In genomic region chr6:39843305-39844020, GRCh38 we compare ENCODE assay signal across 10 cellular contexts. TPM values are rescaled to one million over a fixed set of nuclear protein-coding genes. Genes with fewer than 3 reads are reported as not detected.
A peak's percentile ranks its signal among the peaks of the same experiment; 100 is the strongest.
DNase-seq lines count a peak whose midpoint lies in the region; ATAC-seq and TF ChIP-seq lines count a peak whose summit lies in the region.
"Had no signal": no experiment of that assay in that cellular context is flagged by ENCODE, and none has a peak within 500 bp of the region (broad histone marks: within the 10 kb centered on the region; RNA-seq: fewer than 3 reads in every experiment).

No MANE protein-coding gene starts in this region.

- no peak overlapping the region for H2BK5ac ChIP-seq in neuronal stem cell (ENCODE audit: low read length)

- H3K27ac ChIP-seq in CD8-positive, alpha-beta T cell (ENCODE audit: low read depth, low read length) = no peak overlapping the region
- peak overlapping the region in 3 of 4 donors; percentile 35 to 57 (median 52) for H3K27ac ChIP-seq in esophagus squamous epithelium
- H3K27ac ChIP-seq in neuronal stem cell (replicated peaks; ENCODE audit: low read length) = no peak overlapping the region

- no peak overlapping the region for H3K23ac ChIP-seq in neuronal stem cell (ENCODE audit: low read depth, low read length, poor library complexity)

- no peak overlapping the region for H3K4me2 ChIP-seq in neuronal stem cell (ENCODE audit: insufficient read depth, low read length, poor library complexity, severe bottlenecking)

- no peaks in the 10 kb centered on the region for H3K4me1 Mint-ChIP-seq in CD8-positive, alpha-beta T cell (ENCODE audit: low read depth)
- H3K4me1 Mint-ChIP-seq in activated naive CD8-positive, alpha-beta T cell treated with anti-CD3 and anti-CD28 coated beads for 36 hours = no peaks in the 10 kb centered on the region
- H3K4me1 Mint-ChIP-seq: activated naive CD8-positive, alpha-beta T cell treated with anti-CD3 and anti-CD28 coated beads, Interleukin-2, amount 50 U/mL, for 24 hours had no signal

- POLR2A ChIA-PET in CD8-positive, alpha-beta T cell (lab: Charles Lee) = no interaction called here

- 74 to 81% methylated on average over 12 of the region's 12 CpGs for WGBS in esophagus squamous epithelium, 2 donors
- WGBS in neuronal stem cell (ENCODE audit: extremely low coverage in 2 of 2, insufficient read length in 2 of 2, insufficient replicate concordance in 1 of 2), 2 donors = no CpG with 5 or more reads among the region's 12 CpGs

- H2BK15ac ChIP-seq in neuronal stem cell (ENCODE audit: low read length) = no peak overlapping the region

- no peak for TF ChIP-seq POLR2A in esophagus squamous epithelium (IDR thresholded peaks at IDR 0.05)

- H3K9me3 Mint-ChIP-seq in CD8-positive, alpha-beta T cell = no peaks in the 10 kb centered on the region
- H3K9me3 Mint-ChIP-seq in activated naive CD8-positive, alpha-beta T cell treated with anti-CD3 and anti-CD28 coated beads for 36 hours = no peaks in the 10 kb centered on the region
- H3K9me3 Mint-ChIP-seq: activated naive CD8-positive, alpha-beta T cell treated with anti-CD3 and anti-CD28 coated beads, Interleukin-2, amount 50 U/mL, for 24 hours had no signal

- H3K27me3 ChIP-seq in CD8-positive, alpha-beta T cell (ENCODE audit: insufficient read depth, low read length) = no peaks in the 10 kb centered on the region
- no peaks in the 10 kb centered on the region for H3K27me3 ChIP-seq in esophagus squamous epithelium
- H3K27me3 ChIP-seq in neuronal stem cell (ENCODE audit: control insufficient read depth in 3 of 3, insufficient read depth in 3 of 3, low read depth in 1 of 3, low read length in 3 of 3) = peaks cover 0 to 2% (median 0%) of the 10 kb centered on the region in 3 experiments

- no peak overlapping the region for H4K91ac ChIP-seq in neuronal stem cell (ENCODE audit: low read depth, low read length, poor library complexity)

- TF ChIP-seq CTCF in CD8-positive, alpha-beta T cell (IDR thresholded peaks at IDR 0.05) = no peak
- TF ChIP-seq CTCF in esophagus squamous epithelium (IDR thresholded peaks at IDR 0.05) = no peak

- H3K14ac ChIP-seq in neuronal stem cell (ENCODE audit: low read length) = no peak overlapping the region

- H2AK5ac ChIP-seq in neuronal stem cell (ENCODE audit: low read depth, low read length) = no peak overlapping the region

- H3K9me3 ChIP-seq in CD8-positive, alpha-beta T cell (ENCODE audit: low read length) = no peaks in the 10 kb centered on the region
- no peaks in the 10 kb centered on the region for H3K9me3 ChIP-seq in esophagus squamous epithelium
- no peaks in the 10 kb centered on the region for H3K9me3 ChIP-seq in neuronal stem cell (replicated peaks in 1 of 2; ENCODE audit: control insufficient read depth in 2 of 2, insufficient read depth in 1 of 2, low read depth in 1 of 2, low read length in 2 of 2)

- ATAC-seq in CD8-positive, alpha-beta T cell = no peak
- no peak for ATAC-seq in GM21737 (IDR thresholded peaks at IDR 0.05; ENCODE audit: unreplicated experiment)
- no peak for ATAC-seq in GM19452 (IDR thresholded peaks at IDR 0.05; ENCODE audit: unreplicated experiment)
- ATAC-seq: activated naive CD8-positive, alpha-beta T cell treated with anti-CD3 and anti-CD28 coated beads, Interleukin-2, amount 50 U/mL, for 24 hours had no signal

- no peaks in the 10 kb centered on the region for H3K36me3 ChIP-seq in CD8-positive, alpha-beta T cell (ENCODE audit: insufficient read depth, low read length)
- H3K36me3 ChIP-seq in esophagus squamous epithelium = no peaks in the 10 kb centered on the region
- H3K36me3 ChIP-seq in neuronal stem cell (replicated peaks in 1 of 2; ENCODE audit: control insufficient read depth in 2 of 2, insufficient read depth in 2 of 2, low read length in 2 of 2) = no peaks in the 10 kb centered on the region

- no peak overlapping the region for H3K4me3 ChIP-seq in CD8-positive, alpha-beta T cell (ENCODE audit: low read depth, low read length)
- no peak overlapping the region for H3K4me3 ChIP-seq in esophagus squamous epithelium
- no peak overlapping the region for H3K4me3 ChIP-seq in neuronal stem cell (ENCODE audit: low read length in 2 of 2)

- H3K9ac ChIP-seq in neuronal stem cell (ENCODE audit: low read depth, low read length, poor library complexity) = no peak overlapping the region

- peaks cover 18% of the 10 kb centered on the region for H3K27me3 Mint-ChIP-seq in CD8-positive, alpha-beta T cell (ENCODE audit: low read depth)
- peaks cover 15% of the 10 kb centered on the region for H3K27me3 Mint-ChIP-seq in activated naive CD8-positive, alpha-beta T cell treated with anti-CD3 and anti-CD28 coated beads for 36 hours

- CTCF ChIA-PET in CD8-positive, alpha-beta T cell (lab: Charles Lee) = no interaction called here

- no peak overlapping the region for H4K8ac ChIP-seq in neuronal stem cell (ENCODE audit: low read depth, low read length)

- H3K18ac ChIP-seq in neuronal stem cell (ENCODE audit: low read length) = peak overlapping the region; percentile 62

- intact Hi-C loops in CD8-positive, alpha-beta T cell (cut with DNase I, micrococcal nuclease) = no loop called here
- intact Hi-C loops in esophagus squamous epithelium (cut with DNase I) = no loop called here

- H3K4ac ChIP-seq in neuronal stem cell (ENCODE audit: low read length) = no peak overlapping the region

- H3K36me3 Mint-ChIP-seq in CD8-positive, alpha-beta T cell = no peaks in the 10 kb centered on the region
- no peaks in the 10 kb centered on the region for H3K36me3 Mint-ChIP-seq in activated naive CD8-positive, alpha-beta T cell treated with anti-CD3 and anti-CD28 coated beads for 36 hours

- no peak overlapping the region for H2BK120ac ChIP-seq in neuronal stem cell (ENCODE audit: low read depth, low read length)

- DNase-seq in CD8-positive, alpha-beta T cell = no peak
- DNase-seq in HuH-7.5 (ENCODE audit: low spot score) (peak; percentile 14), esophagus squamous epithelium (lab: John Stamatoyannopoulos, UW) (no peak), neuronal stem cell (ENCODE audit: low spot score) (no peak), NCI-H2029 treated with DMSO at 0.1 percent for 48 hours (lab: John Stamatoyannopoulos, UW) (no peak)
- DNase-seq in activated naive CD8-positive, alpha-beta T cell treated with anti-CD3 and anti-CD28 coated beads for 36 hours = no peak
- DNase-seq: activated naive CD8-positive, alpha-beta T cell treated with anti-CD3 and anti-CD28 coated beads, Interleukin-2, amount 50 U/mL, for 24 hours; NCI-H446 had no signal

- H3K79me1 ChIP-seq in neuronal stem cell (ENCODE audit: low read depth, low read length) = no peaks in the 10 kb centered on the region

- H3K4me3 Mint-ChIP-seq in CD8-positive, alpha-beta T cell = no peak overlapping the region
- no peak overlapping the region for H3K4me3 Mint-ChIP-seq in activated naive CD8-positive, alpha-beta T cell treated with anti-CD3 and anti-CD28 coated beads for 36 hours
- H3K4me3 Mint-ChIP-seq: activated naive CD8-positive, alpha-beta T cell treated with anti-CD3 and anti-CD28 coated beads, Interleukin-2, amount 50 U/mL, for 24 hours had no signal

- no peaks in the 10 kb centered on the region for H3K4me1 ChIP-seq in CD8-positive, alpha-beta T cell (ENCODE audit: insufficient read depth, low read length)
- H3K4me1 ChIP-seq in esophagus squamous epithelium (peaks cover 0 to 62% (median 2%) of the 10 kb centered on the region in 3 donors), neuronal stem cell (ENCODE audit: control insufficient read depth in 2 of 2, insufficient read depth in 1 of 2, low read depth in 1 of 2, low read length in 2 of 2) (peaks cover 0 to 13% of the 10 kb centered on the region in 2 donors)

- peak overlapping the region; percentile 3 for H3K27ac Mint-ChIP-seq in CD8-positive, alpha-beta T cell
- no peak overlapping the region for H3K27ac Mint-ChIP-seq in activated naive CD8-positive, alpha-beta T cell treated with anti-CD3 and anti-CD28 coated beads for 36 hours
- H3K27ac Mint-ChIP-seq: activated naive CD8-positive, alpha-beta T cell treated with anti-CD3 and anti-CD28 coated beads, Interleukin-2, amount 50 U/mL, for 24 hours had no signal

- no peak overlapping the region for H2BK12ac ChIP-seq in neuronal stem cell (ENCODE audit: low read length)

- no peak overlapping the region for H2AFZ ChIP-seq in neuronal stem cell (ENCODE audit: low read length)

RNA-seq across cellular contexts. Expression of gene DAAM2, which starts 51.3 kb away (rescaled TPM):
- total RNA-seq in CD8-positive, alpha-beta T cell = not detected
- total RNA-seq in esophagus squamous epithelium = 10 to 100 TPM in 2 of 4 donors, 1 to 10 TPM in 2; 3.7 to 55.9 (median 11.9) TPM
- polyA plus RNA-seq in neuronal stem cell (2013, experiment 1 of 2) = 2.6 TPM
- polyA plus RNA-seq in neuronal stem cell (2013, experiment 2 of 2) = 2.5 TPM
- not detected for total RNA-seq in activated naive CD8-positive, alpha-beta T cell treated with anti-CD3 and anti-CD28 coated beads for 36 hours

Comparison
In these comparisons a context has a peak if more than half of its experiments do, and no peak if none do; other contexts are left out.
1. H3K27ac ChIP-seq: peak in esophagus squamous epithelium (3 of 4); none in CD8-positive, alpha-beta T cell (single experiment) and neuronal stem cell (single experiment).
2. RNA of gene DAAM2, which starts 51.3 kb away (total RNA-seq): 3.7 to 55.9 TPM in esophagus squamous epithelium; not detected in CD8-positive, alpha-beta T cell and not detected in activated naive CD8-positive, alpha-beta T cell treated with anti-CD3 and anti-CD28 coated beads for 36 hours; every median in the first group is over 4 times any median in the second.